Comparison of ENCODE assay signal across 13 cellular contexts in genomic region chr3:11539218-11539617, GRCh38.
"Had no signal": no experiment of that assay in that cellular context is flagged by ENCODE, and none has a peak within 500 bp of the region (broad histone marks: within the 10 kb centered on the region; RNA-seq: fewer than 3 reads in every experiment).

No MANE protein-coding gene starts in this region.

- H3K36me3 ChIP-seq: adrenal gland, cardiac muscle cell, right atrium auricular region had no signal

- ATAC-seq: activated CD8-positive, alpha-beta T cell treated with anti-CD3 and anti-CD28 coated beads, Interleukin-2, amount 10 ng/mL, durations not matched to agents 7 days and 5 days; left colon had no signal

- DNase-seq: activated CD4-positive, alpha-beta T cell treated with anti-CD3 and anti-CD28 coated beads, Interleukin-2, amount 10 ng/mL, durations not matched to agents 24 days and 14 days; activated CD4-positive, CD25-positive, alpha-beta regulatory T cell; activated CD8-positive, alpha-beta memory T cell treated with anti-CD3 and anti-CD28 coated beads, Interleukin-2, amount 50 U/mL, for 4 hours; activated CD8-positive, alpha-beta T cell treated with anti-CD3 and anti-CD28 coated beads, Interleukin-2, amount 10 ng/mL, durations not matched to agents 7 days and 5 days; activated effector memory CD4-positive, alpha-beta T cell treated with anti-CD3 and anti-CD28 coated beads, Interleukin-2, amount 50 U/mL, for 16 hours; activated T-cell treated with anti-CD3 and anti-CD28 coated beads, Interleukin-2, amount 50 U/mL, for 48 hours; left colon; stimulated activated CD4-positive, alpha-beta T cell treated with anti-CD3 and anti-CD28 coated beads, Interleukin-2, amount 100 ng/mL, for 48 hours; stimulated activated naive CD4-positive, alpha-beta T cell had no signal

- H3K4me3 ChIP-seq: adrenal gland, cardiac muscle cell, right atrium auricular region, tibial nerve had no signal

- H3K4me1 ChIP-seq: adrenal gland had no signal

- H3K9me3 ChIP-seq: right atrium auricular region, tibial nerve had no signal

- H3K27me3 ChIP-seq: adrenal gland, cardiac muscle cell, right atrium auricular region, tibial nerve had no signal

- H3K27ac ChIP-seq: adrenal gland, cardiac muscle cell, right atrium auricular region, tibial nerve had no signal
